10 cellular contexts compared by ENCODE assay signal in genomic region chr10:78656815-78657621, GRCh38.
DNase-seq lines count a peak whose midpoint lies in the region; FAIRE-seq and TF ChIP-seq lines count a peak whose summit lies in the region.
"Had no signal": no experiment of that assay in that cellular context is flagged by ENCODE, and none has a peak within 500 bp of the region (broad histone marks: within the 10 kb centered on the region; RNA-seq: fewer than 3 reads in every experiment).

No MANE protein-coding gene starts in this region.

- peak overlapping the region; percentile 30 for H2BK15ac ChIP-seq in neuronal stem cell (ENCODE audit: low read length)

- H2BK120ac ChIP-seq in neuronal stem cell (ENCODE audit: low read depth, low read length), result no peak overlapping the region

- peak in 10 of 14 donors; percentile 6 to 66 (median 36) for DNase-seq in C1 segment of cervical spinal cord (lab: John Stamatoyannopoulos, UW)
- DNase-seq in NCI-H748 (lab: John Stamatoyannopoulos, UW; ENCODE audit: unreplicated experiment), result peak; percentile 89
- peak; percentile 71 for DNase-seq in globus pallidus (ENCODE audit: low spot score)
- DNase-seq in neuronal stem cell (ENCODE audit: low spot score), result peak; percentile 99
- DNase-seq in AG08395 (ENCODE audit: low spot score), result no peak
- no peak for DNase-seq in H54 (ENCODE audit: insufficient read length, low spot score)
- DNase-seq in NCI-H187 treated with DMSO at 0.1 percent for 48 hours (lab: John Stamatoyannopoulos, UW), result no peak
- DNase-seq in activated CD4-positive, alpha-beta T cell treated with anti-CD3 and anti-CD28 coated beads, Interleukin-2, amount 50 U/mL, for 1 hour, result no peak

- no peak overlapping the region for H3K4me3 ChIP-seq in neuronal stem cell (ENCODE audit: low read length in 2 of 2)
- H3K4me3 ChIP-seq: upper lobe of left lung had no signal

- no peak overlapping the region for H3K9ac ChIP-seq in neuronal stem cell (ENCODE audit: low read depth, low read length, poor library complexity)

- H3K23ac ChIP-seq in neuronal stem cell (ENCODE audit: low read depth, low read length, poor library complexity), result no peak overlapping the region

- H3K14ac ChIP-seq in neuronal stem cell (ENCODE audit: low read length), result no peak overlapping the region

- H3K4me1 ChIP-seq in neuronal stem cell (ENCODE audit: control insufficient read depth in 2 of 2, insufficient read depth in 1 of 2, low read depth in 1 of 2, low read length in 2 of 2), result peaks cover 18 to 33% of the 10 kb centered on the region in 2 donors

- H3K27ac ChIP-seq in neuronal stem cell (replicated peaks; ENCODE audit: low read length), result peak overlapping the region; percentile 84

- no peak overlapping the region for H2BK5ac ChIP-seq in neuronal stem cell (ENCODE audit: low read length)

- H4K91ac ChIP-seq in neuronal stem cell (ENCODE audit: low read depth, low read length, poor library complexity), result no peak overlapping the region

- H3K4ac ChIP-seq in neuronal stem cell (ENCODE audit: low read length), result no peak overlapping the region

- no peak for FAIRE-seq in H54 (lab: Jason Lieb, UNC)
- FAIRE-seq: G401.6 had no signal

- H3K18ac ChIP-seq in neuronal stem cell (ENCODE audit: low read length), result peak overlapping the region; percentile 89

- H3K27me3 ChIP-seq in neuronal stem cell (ENCODE audit: control insufficient read depth in 3 of 3, insufficient read depth in 3 of 3, low read depth in 1 of 3, low read length in 3 of 3), result no peaks in the 10 kb centered on the region
- H3K27me3 ChIP-seq: upper lobe of left lung had no signal

- H4K8ac ChIP-seq in neuronal stem cell (ENCODE audit: low read depth, low read length), result no peak overlapping the region

- no peak overlapping the region for H3K4me2 ChIP-seq in neuronal stem cell (ENCODE audit: insufficient read depth, low read length, poor library complexity, severe bottlenecking)

- H2AK5ac ChIP-seq in neuronal stem cell (ENCODE audit: low read depth, low read length), result peak overlapping the region; percentile 49

- H3K79me1 ChIP-seq in neuronal stem cell (ENCODE audit: low read depth, low read length), result no peaks in the 10 kb centered on the region

- no peak for TF ChIP-seq POLR2A in H54 (IDR thresholded peaks at IDR 0.05; ENCODE audit: low read depth, low read length)

- H2BK12ac ChIP-seq in neuronal stem cell (ENCODE audit: low read length), result no peak overlapping the region

- H2AFZ ChIP-seq in neuronal stem cell (ENCODE audit: low read length), result peak overlapping the region; percentile 75

- H3K9me3 ChIP-seq in neuronal stem cell (replicated peaks in 1 of 2; ENCODE audit: control insufficient read depth in 2 of 2, insufficient read depth in 1 of 2, low read depth in 1 of 2, low read length in 2 of 2), result peaks cover 3 to 4% of the 10 kb centered on the region in 2 donors
- H3K9me3 ChIP-seq: upper lobe of left lung had no signal

- WGBS in neuronal stem cell (ENCODE audit: extremely low coverage in 2 of 2, insufficient read length in 2 of 2, insufficient replicate concordance in 1 of 2), 2 donors, result no CpG with 5 or more reads among the region's 24 CpGs

- H3K36me3 ChIP-seq in neuronal stem cell (replicated peaks in 1 of 2; ENCODE audit: control insufficient read depth in 2 of 2, insufficient read depth in 2 of 2, low read length in 2 of 2), result no peaks in the 10 kb centered on the region
- H3K36me3 ChIP-seq: upper lobe of left lung had no signal

Comparison
In these comparisons a context has a peak if more than half of its experiments do, and no peak if none do; other contexts are left out.
1. DNase-seq: peak in C1 segment of cervical spinal cord (10 of 14), NCI-H748 (single experiment), globus pallidus (single experiment) and neuronal stem cell (single experiment); none in AG08395 (single experiment), H54 (single experiment), NCI-H187 treated with DMSO at 0.1 percent for 48 hours (single experiment) and activated CD4-positive, alpha-beta T cell treated with anti-CD3 and anti-CD28 coated beads, Interleukin-2, amount 50 U/mL, for 1 hour (single experiment).